1 cellular context compared by ENCODE assay signal in genomic region chr3:143016321-143016972, GRCh38.
TF ChIP-seq lines count a peak whose summit lies in the region.

No MANE protein-coding gene starts in this region.

TF ChIP-seq in K562, 482 proteins besides CTCF, POLR2A, EP300 and RAD21 (continued from another document):
- TF ChIP-seq RERE (CRISPR knock-in tag; IDR thresholded peaks at IDR 0.05; ENCODE audit: borderline replicate concordance) (no peak), CEBPG (CRISPR knock-in tag; IDR thresholded peaks at IDR 0.05) (no peak), CEBPG (tag; conservative IDR thresholded peaks at IDR 0.05 in 1 of 2, IDR thresholded peaks at IDR 0.05 in 1 of 2) (peak; percentile 40 to 89; a peak in 3 of 4 replicates), CEBPB (tag; IDR thresholded peaks at IDR 0.05) (peak; percentile 83), EP400 (IDR thresholded peaks at IDR 0.05) (no peak), MEIS2 (IDR thresholded peaks at IDR 0.05; ENCODE audit: partially characterized antibody) (peak; percentile 60)
